15 cellular contexts compared by ENCODE assay signal in the genomic region with DNA sequence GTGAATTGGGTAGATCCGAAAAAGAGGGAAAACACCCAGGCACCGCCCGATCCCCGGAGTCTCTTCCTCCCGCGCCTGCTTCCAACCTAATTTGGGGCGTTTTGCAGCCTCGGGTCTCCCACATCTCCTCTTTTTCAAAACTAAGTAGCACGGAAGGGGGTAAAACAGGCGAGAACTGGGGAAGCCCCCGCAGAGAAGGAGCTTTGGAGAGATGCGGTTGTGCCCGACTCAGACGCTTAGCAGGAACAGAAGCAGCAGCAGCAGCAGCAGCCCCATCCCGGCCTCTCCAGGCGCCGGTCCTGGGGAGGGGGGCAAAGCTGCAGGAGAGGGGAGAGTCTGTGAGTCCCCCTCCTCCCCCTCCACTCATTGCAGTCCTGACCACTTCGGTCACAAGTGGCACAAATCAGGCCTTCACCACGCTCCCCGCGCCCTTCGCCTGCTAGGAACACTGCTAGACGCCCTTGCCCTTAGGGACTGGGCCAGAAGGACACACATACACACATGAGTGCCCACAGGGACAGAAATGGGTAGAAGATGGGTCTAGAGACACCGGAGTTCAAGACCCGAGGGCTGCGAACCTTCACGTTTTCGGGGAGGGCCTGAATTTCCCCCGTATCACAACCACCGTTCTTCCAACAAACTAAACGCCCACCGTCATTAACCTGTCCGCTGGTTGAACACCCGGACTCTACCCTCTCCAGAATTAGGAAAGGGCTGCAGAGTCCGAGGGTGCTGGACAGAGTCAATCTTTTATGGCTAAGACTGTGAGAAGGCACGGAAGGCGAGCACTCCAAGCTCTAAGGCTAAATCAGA.
DNase-seq lines count a peak whose midpoint lies in the region; ATAC-seq and TF ChIP-seq lines count a peak whose summit lies in the region.
"Had no signal": no experiment of that assay in that cellular context is flagged by ENCODE, and none has a peak within 500 bp of the region (broad histone marks: within the 10 kb centered on the region; RNA-seq: fewer than 3 reads in every experiment).

No MANE protein-coding gene starts in this region.

- POLR2A ChIA-PET in activated B cell treated with CpG ODN at 0.5 μM for 24 hours (lab: Charles Lee) = no interaction called here

- H3K27me3 Mint-ChIP-seq in activated B cell treated with CpG ODN at 0.5 μM for 24 hours = peaks cover 68% of the 10 kb centered on the region
- peaks cover 82% of the 10 kb centered on the region for H3K27me3 Mint-ChIP-seq in stimulated activated memory B cell treated with anti-CD40 and anti-IgM and Interleukin-4, amounts not matched to agents 10 μg/mL and 1 μg/mL and 100 μg/mL, for 72 hours

- no peaks in the 10 kb centered on the region for H3K36me3 Mint-ChIP-seq in activated B cell treated with CpG ODN at 0.5 μM for 24 hours (ENCODE audit: low read depth)
- no peaks in the 10 kb centered on the region for H3K36me3 Mint-ChIP-seq in stimulated activated memory B cell treated with anti-CD40 and anti-IgM and Interleukin-4, amounts not matched to agents 10 μg/mL and 1 μg/mL and 100 μg/mL, for 72 hours

- peak overlapping the region; percentile 50 for H3K4me3 ChIP-seq in cardiac muscle cell
- H3K4me3 ChIP-seq in iPS-20b (ENCODE audit: low read length) = peak overlapping the region; percentile 77; the same call in 1 of the 2 replicates

- H3K9ac ChIP-seq in iPS-20b (ENCODE audit: low read depth, low read length) = no peak overlapping the region

- DNase-seq in cardiac muscle cell (ENCODE audit: low read depth in 1 of 2, low spot score in 1 of 2) (no peak), left ventricle myocardium superior (no peak), activated B cell treated with CpG ODN at 0.5 μM for 24 hours (no peak), SHP77 (lab: John Stamatoyannopoulos, UW) (no peak), SIG-M5 (lab: John Stamatoyannopoulos, UW) (no peak)
- DNase-seq: activated CD8-positive, alpha-beta memory T cell treated with anti-CD3 and anti-CD28 coated beads, Interleukin-2, amount 50 U/mL, for 4 hours; kidney glomerular epithelial cell; NCI-H1105; NCI-H226; sigmoid colon; stimulated activated naive CD4-positive, alpha-beta T cell treated with Interleukin-2 at 50 U/mL for 16 hours had no signal

- no peak for TF ChIP-seq CTCF in cardiac muscle cell (IDR thresholded peaks at IDR 0.05; ENCODE audit: low read depth, low read length)
- TF ChIP-seq CTCF in activated B cell treated with CpG ODN at 0.5 μM for 24 hours (IDR thresholded peaks at IDR 0.05) = no peak

- H3K4me3 Mint-ChIP-seq in activated B cell treated with CpG ODN at 0.5 μM for 24 hours = peak overlapping the region; percentile 77
- H3K4me3 Mint-ChIP-seq in stimulated activated memory B cell treated with anti-CD40 and anti-IgM and Interleukin-4, amounts not matched to agents 10 μg/mL and 1 μg/mL and 100 μg/mL, for 72 hours = peak overlapping the region; percentile 37

- peaks cover 35% of the 10 kb centered on the region for H3K4me1 Mint-ChIP-seq in activated B cell treated with CpG ODN at 0.5 μM for 24 hours
- H3K4me1 Mint-ChIP-seq in stimulated activated memory B cell treated with anti-CD40 and anti-IgM and Interleukin-4, amounts not matched to agents 10 μg/mL and 1 μg/mL and 100 μg/mL, for 72 hours = peaks cover 36% of the 10 kb centered on the region

- H3K27me3 ChIP-seq in cardiac muscle cell (peaks cover 94% of the 10 kb centered on the region), iPS-20b (ENCODE audit: insufficient read depth, low read length) (peaks cover 94% of the 10 kb centered on the region)

- no peak for ATAC-seq in left ventricle myocardium superior
- ATAC-seq in activated B cell treated with CpG ODN at 0.5 μM for 24 hours (ENCODE audit: low read depth) = no peak
- no peak for ATAC-seq in stimulated activated memory B cell treated with anti-CD40 and anti-IgM and Interleukin-4, amounts not matched to agents 10 μg/mL and 1 μg/mL and 100 μg/mL, for 72 hours
- ATAC-seq in HG03460 (IDR thresholded peaks at IDR 0.05; ENCODE audit: unreplicated experiment) = no peak
- ATAC-seq: activated naive CD4-positive, alpha-beta T cell treated with anti-CD3 and anti-CD28 coated beads, Interleukin-2, amount 50 U/mL, for 72 hours had no signal

- H3K27ac Mint-ChIP-seq in activated B cell treated with CpG ODN at 0.5 μM for 24 hours = no peak overlapping the region
- H3K27ac Mint-ChIP-seq in stimulated activated memory B cell treated with anti-CD40 and anti-IgM and Interleukin-4, amounts not matched to agents 10 μg/mL and 1 μg/mL and 100 μg/mL, for 72 hours = no peak overlapping the region
- H3K27ac Mint-ChIP-seq: activated naive CD4-positive, alpha-beta T cell treated with anti-CD3 and anti-CD28 coated beads, Interleukin-2, amount 50 U/mL, for 72 hours had no signal

- H3K9me3 Mint-ChIP-seq in activated B cell treated with CpG ODN at 0.5 μM for 24 hours = no peaks in the 10 kb centered on the region
- H3K9me3 Mint-ChIP-seq in stimulated activated memory B cell treated with anti-CD40 and anti-IgM and Interleukin-4, amounts not matched to agents 10 μg/mL and 1 μg/mL and 100 μg/mL, for 72 hours = no peaks in the 10 kb centered on the region
- H3K9me3 Mint-ChIP-seq: activated naive CD4-positive, alpha-beta T cell treated with anti-CD3 and anti-CD28 coated beads, Interleukin-2, amount 50 U/mL, for 72 hours had no signal

- CTCF ChIA-PET in activated B cell treated with CpG ODN at 0.5 μM for 24 hours (lab: Charles Lee) = no interaction called here

- H3K36me3 ChIP-seq in cardiac muscle cell (no peaks in the 10 kb centered on the region), iPS-20b (ENCODE audit: insufficient read depth, low read depth, low read length) (no peaks in the 10 kb centered on the region)
- H3K36me3 ChIP-seq: sigmoid colon had no signal

- H3K4me1 ChIP-seq in cardiac muscle cell (ENCODE audit: low read depth) (peaks cover 6% of the 10 kb centered on the region), iPS-20b (ENCODE audit: insufficient read depth, low read length) (peaks cover 4% of the 10 kb centered on the region; the same call in 1 of the 2 replicates)

- H3K9me3 ChIP-seq in cardiac muscle cell (ENCODE audit: low read depth) (no peaks in the 10 kb centered on the region), iPS-20b (ENCODE audit: insufficient read depth, low read depth, low read length) (peaks cover 5% of the 10 kb centered on the region; the same call in 1 of the 2 replicates)
- H3K9me3 ChIP-seq: sigmoid colon had no signal

- H3K27ac ChIP-seq in cardiac muscle cell = no peak overlapping the region
- no peak overlapping the region for H3K27ac ChIP-seq in iPS-20b (ENCODE audit: low read length)
- H3K27ac ChIP-seq: sigmoid colon had no signal

- intact Hi-C loops in left ventricle myocardium superior (cut with micrococcal nuclease) = no loop called here
- intact Hi-C loops in activated B cell treated with CpG ODN at 0.5 μM for 24 hours (cut with micrococcal nuclease) = no loop called here
